1 cellular context compared by ENCODE assay signal in the genomic region with DNA sequence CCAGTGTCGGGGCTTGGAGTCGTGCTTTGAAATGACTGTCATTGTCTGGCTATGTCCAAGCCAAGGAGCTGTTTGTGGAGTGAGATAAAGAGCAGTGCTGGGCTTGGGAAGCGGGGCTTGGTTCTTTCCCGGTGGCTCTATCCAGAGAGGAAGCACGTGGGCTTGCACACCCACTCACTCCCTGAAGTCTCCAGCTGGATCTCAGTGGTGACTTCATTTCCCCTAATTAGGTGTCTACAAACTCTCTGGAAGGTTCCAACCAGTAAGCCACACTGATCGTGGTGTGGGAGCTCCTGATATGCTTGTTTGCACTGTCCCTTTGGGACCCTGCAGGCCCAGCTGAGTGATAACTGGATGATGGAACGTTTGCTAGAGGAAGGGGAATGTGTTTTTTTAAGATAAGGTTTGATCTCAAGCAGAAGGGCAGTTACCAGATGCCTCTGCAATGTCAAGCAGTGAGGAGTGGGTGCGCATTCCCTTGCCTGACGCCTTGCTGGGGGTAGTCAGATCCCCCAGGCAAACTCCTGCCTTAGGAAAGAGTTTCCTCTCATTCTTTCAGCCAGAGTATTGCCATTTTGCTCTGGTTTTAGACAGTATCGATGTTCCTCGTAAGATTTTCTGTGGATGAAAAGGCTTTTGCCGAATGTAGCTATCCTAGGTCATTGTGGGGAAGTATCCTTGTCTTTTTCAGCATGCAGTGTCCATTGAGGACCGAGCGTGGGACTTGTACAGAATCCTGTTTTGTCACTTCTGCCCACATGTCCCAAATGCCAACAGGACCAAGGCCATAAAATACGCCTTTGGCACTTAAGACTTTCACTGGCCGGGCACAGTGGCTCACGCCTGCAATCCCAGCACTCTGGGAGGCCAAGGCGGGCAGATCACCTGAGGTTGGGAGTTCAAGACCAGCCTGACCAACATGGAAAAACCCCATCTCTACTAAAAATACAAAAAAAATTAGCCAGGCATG.
TF ChIP-seq lines count a peak whose summit lies in the region.

No MANE protein-coding gene starts in this region.

TF ChIP-seq in K562, 482 proteins besides CTCF, POLR2A, EP300 and RAD21 (continued from another document and continues in another):
- TF ChIP-seq, protein P1, sequence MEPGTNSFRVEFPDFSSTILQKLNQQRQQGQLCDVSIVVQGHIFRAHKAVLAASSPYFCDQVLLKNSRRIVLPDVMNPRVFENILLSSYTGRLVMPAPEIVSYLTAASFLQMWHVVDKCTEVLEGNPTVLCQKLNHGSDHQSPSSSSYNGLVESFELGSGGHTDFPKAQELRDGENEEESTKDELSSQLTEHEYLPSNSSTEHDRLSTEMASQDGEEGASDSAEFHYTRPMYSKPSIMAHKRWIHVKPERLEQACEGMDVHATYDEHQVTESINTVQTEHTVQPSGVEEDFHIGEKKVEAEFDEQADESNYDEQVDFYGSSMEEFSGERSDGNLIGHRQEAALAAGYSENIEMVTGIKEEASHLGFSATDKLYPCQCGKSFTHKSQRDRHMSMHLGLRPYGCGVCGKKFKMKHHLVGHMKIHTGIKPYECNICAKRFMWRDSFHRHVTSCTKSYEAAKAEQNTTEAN (CRISPR knock-in tag; IDR thresholded peaks at IDR 0.05) = peak; percentile 87
- TF ChIP-seq, protein P2, sequence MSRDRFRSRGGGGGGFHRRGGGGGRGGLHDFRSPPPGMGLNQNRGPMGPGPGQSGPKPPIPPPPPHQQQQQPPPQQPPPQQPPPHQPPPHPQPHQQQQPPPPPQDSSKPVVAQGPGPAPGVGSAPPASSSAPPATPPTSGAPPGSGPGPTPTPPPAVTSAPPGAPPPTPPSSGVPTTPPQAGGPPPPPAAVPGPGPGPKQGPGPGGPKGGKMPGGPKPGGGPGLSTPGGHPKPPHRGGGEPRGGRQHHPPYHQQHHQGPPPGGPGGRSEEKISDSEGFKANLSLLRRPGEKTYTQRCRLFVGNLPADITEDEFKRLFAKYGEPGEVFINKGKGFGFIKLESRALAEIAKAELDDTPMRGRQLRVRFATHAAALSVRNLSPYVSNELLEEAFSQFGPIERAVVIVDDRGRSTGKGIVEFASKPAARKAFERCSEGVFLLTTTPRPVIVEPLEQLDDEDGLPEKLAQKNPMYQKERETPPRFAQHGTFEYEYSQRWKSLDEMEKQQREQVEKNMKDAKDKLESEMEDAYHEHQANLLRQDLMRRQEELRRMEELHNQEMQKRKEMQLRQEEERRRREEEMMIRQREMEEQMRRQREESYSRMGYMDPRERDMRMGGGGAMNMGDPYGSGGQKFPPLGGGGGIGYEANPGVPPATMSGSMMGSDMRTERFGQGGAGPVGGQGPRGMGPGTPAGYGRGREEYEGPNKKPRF (IDR thresholded peaks at IDR 0.05; ENCODE audit: low read depth, low read length) = no peak
- TF ChIP-seq PYGO2 (tag; IDR thresholded peaks at IDR 0.05) = peak; percentile 80
- TF ChIP-seq, protein P3, sequence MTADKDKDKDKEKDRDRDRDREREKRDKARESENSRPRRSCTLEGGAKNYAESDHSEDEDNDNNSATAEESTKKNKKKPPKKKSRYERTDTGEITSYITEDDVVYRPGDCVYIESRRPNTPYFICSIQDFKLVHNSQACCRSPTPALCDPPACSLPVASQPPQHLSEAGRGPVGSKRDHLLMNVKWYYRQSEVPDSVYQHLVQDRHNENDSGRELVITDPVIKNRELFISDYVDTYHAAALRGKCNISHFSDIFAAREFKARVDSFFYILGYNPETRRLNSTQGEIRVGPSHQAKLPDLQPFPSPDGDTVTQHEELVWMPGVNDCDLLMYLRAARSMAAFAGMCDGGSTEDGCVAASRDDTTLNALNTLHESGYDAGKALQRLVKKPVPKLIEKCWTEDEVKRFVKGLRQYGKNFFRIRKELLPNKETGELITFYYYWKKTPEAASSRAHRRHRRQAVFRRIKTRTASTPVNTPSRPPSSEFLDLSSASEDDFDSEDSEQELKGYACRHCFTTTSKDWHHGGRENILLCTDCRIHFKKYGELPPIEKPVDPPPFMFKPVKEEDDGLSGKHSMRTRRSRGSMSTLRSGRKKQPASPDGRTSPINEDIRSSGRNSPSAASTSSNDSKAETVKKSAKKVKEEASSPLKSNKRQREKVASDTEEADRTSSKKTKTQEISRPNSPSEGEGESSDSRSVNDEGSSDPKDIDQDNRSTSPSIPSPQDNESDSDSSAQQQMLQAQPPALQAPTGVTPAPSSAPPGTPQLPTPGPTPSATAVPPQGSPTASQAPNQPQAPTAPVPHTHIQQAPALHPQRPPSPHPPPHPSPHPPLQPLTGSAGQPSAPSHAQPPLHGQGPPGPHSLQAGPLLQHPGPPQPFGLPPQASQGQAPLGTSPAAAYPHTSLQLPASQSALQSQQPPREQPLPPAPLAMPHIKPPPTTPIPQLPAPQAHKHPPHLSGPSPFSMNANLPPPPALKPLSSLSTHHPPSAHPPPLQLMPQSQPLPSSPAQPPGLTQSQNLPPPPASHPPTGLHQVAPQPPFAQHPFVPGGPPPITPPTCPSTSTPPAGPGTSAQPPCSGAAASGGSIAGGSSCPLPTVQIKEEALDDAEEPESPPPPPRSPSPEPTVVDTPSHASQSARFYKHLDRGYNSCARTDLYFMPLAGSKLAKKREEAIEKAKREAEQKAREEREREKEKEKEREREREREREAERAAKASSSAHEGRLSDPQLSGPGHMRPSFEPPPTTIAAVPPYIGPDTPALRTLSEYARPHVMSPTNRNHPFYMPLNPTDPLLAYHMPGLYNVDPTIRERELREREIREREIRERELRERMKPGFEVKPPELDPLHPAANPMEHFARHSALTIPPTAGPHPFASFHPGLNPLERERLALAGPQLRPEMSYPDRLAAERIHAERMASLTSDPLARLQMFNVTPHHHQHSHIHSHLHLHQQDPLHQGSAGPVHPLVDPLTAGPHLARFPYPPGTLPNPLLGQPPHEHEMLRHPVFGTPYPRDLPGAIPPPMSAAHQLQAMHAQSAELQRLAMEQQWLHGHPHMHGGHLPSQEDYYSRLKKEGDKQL (CRISPR knock-in tag; IDR thresholded peaks at IDR 0.05; ENCODE audit: borderline replicate concordance) = no peak
- TF ChIP-seq, protein P4, sequence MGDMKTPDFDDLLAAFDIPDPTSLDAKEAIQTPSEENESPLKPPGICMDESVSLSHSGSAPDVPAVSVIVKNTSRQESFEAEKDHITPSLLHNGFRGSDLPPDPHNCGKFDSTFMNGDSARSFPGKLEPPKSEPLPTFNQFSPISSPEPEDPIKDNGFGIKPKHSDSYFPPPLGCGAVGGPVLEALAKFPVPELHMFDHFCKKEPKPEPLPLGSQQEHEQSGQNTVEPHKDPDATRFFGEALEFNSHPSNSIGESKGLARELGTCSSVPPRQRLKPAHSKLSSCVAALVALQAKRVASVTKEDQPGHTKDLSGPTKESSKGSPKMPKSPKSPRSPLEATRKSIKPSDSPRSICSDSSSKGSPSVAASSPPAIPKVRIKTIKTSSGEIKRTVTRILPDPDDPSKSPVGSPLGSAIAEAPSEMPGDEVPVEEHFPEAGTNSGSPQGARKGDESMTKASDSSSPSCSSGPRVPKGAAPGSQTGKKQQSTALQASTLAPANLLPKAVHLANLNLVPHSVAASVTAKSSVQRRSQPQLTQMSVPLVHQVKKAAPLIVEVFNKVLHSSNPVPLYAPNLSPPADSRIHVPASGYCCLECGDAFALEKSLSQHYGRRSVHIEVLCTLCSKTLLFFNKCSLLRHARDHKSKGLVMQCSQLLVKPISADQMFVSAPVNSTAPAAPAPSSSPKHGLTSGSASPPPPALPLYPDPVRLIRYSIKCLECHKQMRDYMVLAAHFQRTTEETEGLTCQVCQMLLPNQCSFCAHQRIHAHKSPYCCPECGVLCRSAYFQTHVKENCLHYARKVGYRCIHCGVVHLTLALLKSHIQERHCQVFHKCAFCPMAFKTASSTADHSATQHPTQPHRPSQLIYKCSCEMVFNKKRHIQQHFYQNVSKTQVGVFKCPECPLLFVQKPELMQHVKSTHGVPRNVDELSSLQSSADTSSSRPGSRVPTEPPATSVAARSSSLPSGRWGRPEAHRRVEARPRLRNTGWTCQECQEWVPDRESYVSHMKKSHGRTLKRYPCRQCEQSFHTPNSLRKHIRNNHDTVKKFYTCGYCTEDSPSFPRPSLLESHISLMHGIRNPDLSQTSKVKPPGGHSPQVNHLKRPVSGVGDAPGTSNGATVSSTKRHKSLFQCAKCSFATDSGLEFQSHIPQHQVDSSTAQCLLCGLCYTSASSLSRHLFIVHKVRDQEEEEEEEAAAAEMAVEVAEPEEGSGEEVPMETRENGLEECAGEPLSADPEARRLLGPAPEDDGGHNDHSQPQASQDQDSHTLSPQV (IDR thresholded peaks at IDR 0.05) = peak; percentile 90
- TF ChIP-seq, protein P5, sequence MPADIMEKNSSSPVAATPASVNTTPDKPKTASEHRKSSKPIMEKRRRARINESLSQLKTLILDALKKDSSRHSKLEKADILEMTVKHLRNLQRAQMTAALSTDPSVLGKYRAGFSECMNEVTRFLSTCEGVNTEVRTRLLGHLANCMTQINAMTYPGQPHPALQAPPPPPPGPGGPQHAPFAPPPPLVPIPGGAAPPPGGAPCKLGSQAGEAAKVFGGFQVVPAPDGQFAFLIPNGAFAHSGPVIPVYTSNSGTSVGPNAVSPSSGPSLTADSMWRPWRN (IDR thresholded peaks at IDR 0.05; ENCODE audit: low read depth) = peak; percentile 95
- peak; percentile 99 for TF ChIP-seq SMARCE1 (IDR thresholded peaks at IDR 0.05)
- TF ChIP-seq ZNF282 (CRISPR knock-in tag; IDR thresholded peaks at IDR 0.05) = no peak
- TF ChIP-seq NR4A1 (CRISPR knock-in tag; IDR thresholded peaks at IDR 0.05) = no peak
- TF ChIP-seq NR4A1 (tag; IDR thresholded peaks at IDR 0.05) = peak; percentile 83
- TF ChIP-seq HDAC3 (IDR thresholded peaks at IDR 0.05; ENCODE audit: borderline replicate concordance, partially characterized antibody) = peak; percentile 98
- peak; percentile 92 for TF ChIP-seq CXXC5 (CRISPR knock-in tag; IDR thresholded peaks at IDR 0.05)
- peak; percentile 89 to 91 for TF ChIP-seq TEAD1 (CRISPR knock-in tag; IDR thresholded peaks at IDR 0.05)
- peak; percentile 72; the same call in 1 of the 2 replicates for TF ChIP-seq NFATC3 (IDR thresholded peaks at IDR 0.05)
- TF ChIP-seq, protein P6, sequence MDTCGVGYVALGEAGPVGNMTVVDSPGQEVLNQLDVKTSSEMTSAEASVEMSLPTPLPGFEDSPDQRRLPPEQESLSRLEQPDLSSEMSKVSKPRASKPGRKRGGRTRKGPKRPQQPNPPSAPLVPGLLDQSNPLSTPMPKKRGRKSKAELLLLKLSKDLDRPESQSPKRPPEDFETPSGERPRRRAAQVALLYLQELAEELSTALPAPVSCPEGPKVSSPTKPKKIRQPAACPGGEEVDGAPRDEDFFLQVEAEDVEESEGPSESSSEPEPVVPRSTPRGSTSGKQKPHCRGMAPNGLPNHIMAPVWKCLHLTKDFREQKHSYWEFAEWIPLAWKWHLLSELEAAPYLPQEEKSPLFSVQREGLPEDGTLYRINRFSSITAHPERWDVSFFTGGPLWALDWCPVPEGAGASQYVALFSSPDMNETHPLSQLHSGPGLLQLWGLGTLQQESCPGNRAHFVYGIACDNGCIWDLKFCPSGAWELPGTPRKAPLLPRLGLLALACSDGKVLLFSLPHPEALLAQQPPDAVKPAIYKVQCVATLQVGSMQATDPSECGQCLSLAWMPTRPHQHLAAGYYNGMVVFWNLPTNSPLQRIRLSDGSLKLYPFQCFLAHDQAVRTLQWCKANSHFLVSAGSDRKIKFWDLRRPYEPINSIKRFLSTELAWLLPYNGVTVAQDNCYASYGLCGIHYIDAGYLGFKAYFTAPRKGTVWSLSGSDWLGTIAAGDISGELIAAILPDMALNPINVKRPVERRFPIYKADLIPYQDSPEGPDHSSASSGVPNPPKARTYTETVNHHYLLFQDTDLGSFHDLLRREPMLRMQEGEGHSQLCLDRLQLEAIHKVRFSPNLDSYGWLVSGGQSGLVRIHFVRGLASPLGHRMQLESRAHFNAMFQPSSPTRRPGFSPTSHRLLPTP (IDR thresholded peaks at IDR 0.05; ENCODE audit: borderline replicate concordance, extremely low read depth, insufficient read length) = no peak
- TF ChIP-seq, protein P7, sequence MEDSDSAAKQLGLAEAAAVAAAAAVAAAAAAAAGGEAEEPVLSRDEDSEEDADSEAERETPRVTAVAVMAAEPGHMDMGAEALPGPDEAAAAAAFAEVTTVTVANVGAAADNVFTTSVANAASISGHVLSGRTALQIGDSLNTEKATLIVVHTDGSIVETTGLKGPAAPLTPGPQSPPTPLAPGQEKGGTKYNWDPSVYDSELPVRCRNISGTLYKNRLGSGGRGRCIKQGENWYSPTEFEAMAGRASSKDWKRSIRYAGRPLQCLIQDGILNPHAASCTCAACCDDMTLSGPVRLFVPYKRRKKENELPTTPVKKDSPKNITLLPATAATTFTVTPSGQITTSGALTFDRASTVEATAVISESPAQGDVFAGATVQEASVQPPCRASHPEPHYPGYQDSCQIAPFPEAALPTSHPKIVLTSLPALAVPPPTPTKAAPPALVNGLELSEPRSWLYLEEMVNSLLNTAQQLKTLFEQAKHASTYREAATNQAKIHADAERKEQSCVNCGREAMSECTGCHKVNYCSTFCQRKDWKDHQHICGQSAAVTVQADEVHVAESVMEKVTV (CRISPR knock-in tag; IDR thresholded peaks at IDR 0.05) = no peak
- TF ChIP-seq ZBTB7A (IDR thresholded peaks at IDR 0.05; ENCODE audit: borderline replicate concordance, control insufficient read depth, low read depth, low read length) = peak; percentile 98
- peak; percentile 39; the same call in 1 of the 2 replicates for TF ChIP-seq RB1 (IDR thresholded peaks at IDR 0.05; ENCODE audit: low read depth)
- TF ChIP-seq CC2D1A (IDR thresholded peaks at IDR 0.05) = peak; percentile 99
- TF ChIP-seq, protein P8, sequence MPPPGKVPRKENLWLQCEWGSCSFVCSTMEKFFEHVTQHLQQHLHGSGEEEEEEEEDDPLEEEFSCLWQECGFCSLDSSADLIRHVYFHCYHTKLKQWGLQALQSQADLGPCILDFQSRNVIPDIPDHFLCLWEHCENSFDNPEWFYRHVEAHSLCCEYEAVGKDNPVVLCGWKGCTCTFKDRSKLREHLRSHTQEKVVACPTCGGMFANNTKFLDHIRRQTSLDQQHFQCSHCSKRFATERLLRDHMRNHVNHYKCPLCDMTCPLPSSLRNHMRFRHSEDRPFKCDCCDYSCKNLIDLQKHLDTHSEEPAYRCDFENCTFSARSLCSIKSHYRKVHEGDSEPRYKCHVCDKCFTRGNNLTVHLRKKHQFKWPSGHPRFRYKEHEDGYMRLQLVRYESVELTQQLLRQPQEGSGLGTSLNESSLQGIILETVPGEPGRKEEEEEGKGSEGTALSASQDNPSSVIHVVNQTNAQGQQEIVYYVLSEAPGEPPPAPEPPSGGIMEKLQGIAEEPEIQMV (tag; conservative IDR thresholded peaks at IDR 0.05; ENCODE audit: low read depth) = peak; percentile 13; the same call in 1 of the 2 replicates
